Comparison of ENCODE assay signal across 14 cellular contexts in genomic region chr1:59738591-59739015, GRCh38.
DNase-seq lines count a peak whose midpoint lies in the region; ATAC-seq and TF ChIP-seq lines count a peak whose summit lies in the region.
"Had no signal": no experiment of that assay in that cellular context is flagged by ENCODE, and none has a peak within 500 bp of the region (broad histone marks: within the 10 kb centered on the region; RNA-seq: fewer than 3 reads in every experiment).

No MANE protein-coding gene starts in this region.

- TF ChIP-seq POLR2A in breast epithelium (IDR thresholded peaks at IDR 0.05): no peak

- CTCF ChIA-PET in MCF 10A (lab: Yijun Ruan, JAX): interaction anchor here (1.1 kb wide), 1 partner anchor 9 kb away, joined by 5 read pairs; no protein-coding TSS in a partner anchor
- CTCF ChIA-PET in activated naive CD4-positive, alpha-beta T cell treated with anti-CD3 and anti-CD28 coated beads for 36 hours (lab: Charles Lee): no interaction called here

- H3K27ac ChIP-seq in breast epithelium (peak overlapping the region; percentile 3 to 34), hepatocyte (peak overlapping the region; percentile 32)
- H3K27ac ChIP-seq: epithelial cell of prostate had no signal

- DNase-seq in breast epithelium (ENCODE audit: low spot score in 2 of 2) (no peak), MCF 10A (ENCODE audit: unreplicated experiment) (no peak), amniotic epithelial cell (ENCODE audit: low read depth) (peak; percentile 83), hepatocyte (ENCODE audit: low spot score) (no peak), NCI-H774 (lab: John Stamatoyannopoulos, UW) (no peak)
- no peak for DNase-seq in activated CD4-positive, alpha-beta T cell treated with anti-CD3 and anti-CD28 coated beads, Interleukin-2, amount 50 U/mL, for 48 hours
- DNase-seq in activated naive CD4-positive, alpha-beta T cell treated with anti-CD3 and anti-CD28 coated beads for 36 hours: no peak
- DNase-seq: 8988T; KG1; NCI-H748 treated with DMSO at 0.1 percent for 48 hours; SHP77 treated with DMSO at 0.1 percent for 48 hours; stimulated activated CD4-positive, alpha-beta T cell treated with anti-CD3 and anti-CD28 coated beads, Interleukin-12 subunit alpha, Interleukin-12 subunit beta, amount 100 ng/mL, for 4 hours had no signal

- H3K9me2 ChIP-seq in hepatocyte (replicated peaks; ENCODE audit: insufficient read depth): no peaks in the 10 kb centered on the region

- no peaks in the 10 kb centered on the region for H3K27me3 Mint-ChIP-seq in MCF 10A (ENCODE audit: insufficient read depth, unreplicated experiment)
- H3K27me3 Mint-ChIP-seq in activated naive CD4-positive, alpha-beta T cell treated with anti-CD3 and anti-CD28 coated beads for 36 hours (ENCODE audit: low read depth): no peaks in the 10 kb centered on the region

- H3K4me3 ChIP-seq in breast epithelium (no peak overlapping the region), hepatocyte (no peak overlapping the region)

- no peaks in the 10 kb centered on the region for H4K20me1 ChIP-seq in hepatocyte (ENCODE audit: insufficient read depth, poor library complexity, severe bottlenecking)

- H2AFZ ChIP-seq in hepatocyte: no peak overlapping the region

- no peak overlapping the region for H3K27ac Mint-ChIP-seq in MCF 10A (ENCODE audit: low read depth, unreplicated experiment)
- H3K27ac Mint-ChIP-seq in activated naive CD4-positive, alpha-beta T cell treated with anti-CD3 and anti-CD28 coated beads for 36 hours: no peak overlapping the region

- no peak overlapping the region for H3K4me3 Mint-ChIP-seq in MCF 10A (ENCODE audit: unreplicated experiment)
- no peak overlapping the region for H3K4me3 Mint-ChIP-seq in activated naive CD4-positive, alpha-beta T cell treated with anti-CD3 and anti-CD28 coated beads for 36 hours

- POLR2A ChIA-PET in MCF 10A (lab: Yijun Ruan, JAX): interaction anchor here (1.0 to 1.2 kb wide), 2 partner anchors 11 to 12 kb away, joined by 3 to 6 read pairs; no protein-coding TSS in a partner anchor

- H3K4me1 ChIP-seq in breast epithelium (no peaks in the 10 kb centered on the region), hepatocyte (ENCODE audit: insufficient read depth) (peaks cover 17% of the 10 kb centered on the region)

- no TSS peak for BruUV-seq in MCF 10A (replicated peaks; lab: Mats Ljungman, UMichigan)

- no peaks in the 10 kb centered on the region for H3K79me2 ChIP-seq in hepatocyte

- no peaks in the 10 kb centered on the region for H3K36me3 Mint-ChIP-seq in MCF 10A (ENCODE audit: insufficient read depth, unreplicated experiment)
- H3K36me3 Mint-ChIP-seq in activated naive CD4-positive, alpha-beta T cell treated with anti-CD3 and anti-CD28 coated beads for 36 hours (ENCODE audit: low read depth): peaks cover 14% of the 10 kb centered on the region

- WGBS in hepatocyte (ENCODE audit: low lambda C conversion rate, missing lambda C conversion rate): 84% methylated on average over 2 of the region's 2 CpGs

- no peaks in the 10 kb centered on the region for H3K27me3 ChIP-seq in breast epithelium
- no peaks in the 10 kb centered on the region for H3K27me3 ChIP-seq in hepatocyte

- TF ChIP-seq CTCF in breast epithelium (IDR thresholded peaks at IDR 0.05) (no peak), MCF 10A (IDR thresholded peaks at IDR 0.05; ENCODE audit: unreplicated experiment) (no peak), hepatocyte (IDR thresholded peaks at IDR 0.05; ENCODE audit: poor library complexity) (no peak)

- no peak for ATAC-seq in GM21515 (IDR thresholded peaks at IDR 0.05; ENCODE audit: unreplicated experiment)

- peaks cover 11% of the 10 kb centered on the region for H3K9me3 Mint-ChIP-seq in MCF 10A (ENCODE audit: unreplicated experiment)
- H3K9me3 Mint-ChIP-seq in activated naive CD4-positive, alpha-beta T cell treated with anti-CD3 and anti-CD28 coated beads for 36 hours: peaks cover 8% of the 10 kb centered on the region

- no peaks in the 10 kb centered on the region for H3K4me1 Mint-ChIP-seq in MCF 10A (ENCODE audit: insufficient read depth, unreplicated experiment)
- H3K4me1 Mint-ChIP-seq in activated naive CD4-positive, alpha-beta T cell treated with anti-CD3 and anti-CD28 coated beads for 36 hours (ENCODE audit: low read depth): no peaks in the 10 kb centered on the region

- H3K36me3 ChIP-seq in breast epithelium (no peaks in the 10 kb centered on the region), hepatocyte (replicated peaks; ENCODE audit: insufficient read depth, low read depth) (no peaks in the 10 kb centered on the region)

- H3K4me2 ChIP-seq in hepatocyte: no peak overlapping the region

- H3K9me3 ChIP-seq in breast epithelium: no peaks in the 10 kb centered on the region
- H3K9me3 ChIP-seq in hepatocyte (ENCODE audit: low read depth): no peaks in the 10 kb centered on the region

- intact Hi-C loops in breast epithelium (cut with DNase I; ENCODE audit: low total_unique reads): no loop called here
- intact Hi-C loops in MCF 10A (cut with micrococcal nuclease): no loop called here
- intact Hi-C loops in activated naive CD4-positive, alpha-beta T cell treated with anti-CD3 and anti-CD28 coated beads for 36 hours (cut with micrococcal nuclease): no loop called here
